8 cellular contexts compared by ENCODE assay signal in the genomic region with DNA sequence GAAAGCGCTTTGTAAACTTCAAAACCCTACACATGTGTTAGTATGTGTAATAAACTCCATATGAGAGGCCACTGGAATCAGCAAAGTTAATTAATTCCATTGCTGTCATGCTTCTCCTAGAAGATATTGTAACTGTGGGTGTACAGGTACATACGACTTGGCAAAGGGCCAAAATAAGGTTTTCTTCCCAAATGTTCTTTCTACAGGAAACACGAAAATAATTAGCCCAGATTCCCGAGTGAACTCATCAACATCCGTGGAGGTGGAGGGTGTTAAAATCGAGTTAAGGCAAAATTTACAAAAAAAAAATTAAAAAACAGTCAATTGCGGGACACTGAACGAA. TPM values are rescaled to one million over a fixed set of nuclear protein-coding genes. Genes with fewer than 3 reads are reported as not detected.
DNase-seq lines count a peak whose midpoint lies in the region; ATAC-seq and TF ChIP-seq lines count a peak whose summit lies in the region.

No MANE protein-coding gene starts in this region.

- TF ChIP-seq CTCF in HL-60 (IDR thresholded peaks at IDR 0.05; ENCODE audit: insufficient read depth, low read length), result no peak
- TF ChIP-seq CTCF in WTC11 (IDR thresholded peaks at IDR 0.05), result no peak
- no peak for TF ChIP-seq CTCF in sigmoid colon (IDR thresholded peaks at IDR 0.05)

- H3K9me3 Mint-ChIP-seq in WTC11, result no peaks in the 10 kb centered on the region

- H3K27me3 Mint-ChIP-seq in WTC11 (ENCODE audit: low read depth), result no peaks in the 10 kb centered on the region

- WGBS in sigmoid colon, 2 donors, result 3 to 8% methylated on average over 8 of the region's 8 CpGs

- no peak for TF ChIP-seq POLR2A in sigmoid colon (IDR thresholded peaks at IDR 0.05)

- ATAC-seq in WTC11 (no peak), left cardiac atrium (peak; percentile 14 to 17), GM19463 (IDR thresholded peaks at IDR 0.05; ENCODE audit: unreplicated experiment) (no peak)

- DNase-seq in NCI-H1092 treated with DMSO at 0.1 percent for 48 hours (lab: John Stamatoyannopoulos, UW) (peak; percentile 62), NCI-H1092 (lab: John Stamatoyannopoulos, UW) (no peak), HL-60 (ENCODE audit: low read depth in 1 of 2, low spot score in 1 of 2) (no peak), WTC11 (ENCODE audit: low spot score) (no peak), left cardiac atrium (no peak), sigmoid colon (no peak), HCEC 1CT (no peak)

- no peaks in the 10 kb centered on the region for H3K9me3 ChIP-seq in sigmoid colon

- H3K4me3 ChIP-seq in HL-60 (replicated peaks; ENCODE audit: insufficient read depth, low read length) (peak overlapping the region; percentile 90), sigmoid colon (peak overlapping the region; percentile 65 to 96 (median 88))

- H3K4me1 Mint-ChIP-seq in WTC11, result peaks cover 64% of the 10 kb centered on the region

- H3K27ac ChIP-seq in HL-60 (replicated peaks), result peak overlapping the region; percentile 96
- peak overlapping the region; percentile 74 to 87 (median 82) for H3K27ac ChIP-seq in sigmoid colon

- H3K36me3 ChIP-seq in sigmoid colon, result no peaks in the 10 kb centered on the region

- no peaks in the 10 kb centered on the region for H3K27me3 ChIP-seq in HL-60 (ENCODE audit: insufficient read depth, poor library complexity, severe bottlenecking)
- H3K27me3 ChIP-seq in sigmoid colon, result no peaks in the 10 kb centered on the region

- TF ChIP-seq EP300 in sigmoid colon (IDR thresholded peaks at IDR 0.05), result no peak

- H3K4me1 ChIP-seq in sigmoid colon, result peaks cover 0 to 12% (median 11%) of the 10 kb centered on the region in 4 donors

- H3K4me3 Mint-ChIP-seq in WTC11, result peak overlapping the region; percentile 94

- peak overlapping the region; percentile 98 for H3K27ac Mint-ChIP-seq in WTC11

- POLR2A ChIA-PET in WTC11 (lab: Charles Lee), result no interaction called here

- intact Hi-C loops in left cardiac atrium (cut with DNase I), result loop anchor here in 1 of 2 donors (10.0 kb wide), 1 partner anchor 196 kb away; the partner anchor contains the start of gene VRK2
- intact Hi-C loops in sigmoid colon (cut with DNase I), result no loop called here

- CTCF ChIA-PET in WTC11 (lab: Charles Lee), result interaction anchor here (1.1 to 1.2 kb wide), 2 partner anchors 208 to 481 kb away, joined by 5 to 6 read pairs; no protein-coding TSS in a partner anchor

- no peaks in the 10 kb centered on the region; the same call in 1 of the 2 replicates for H3K36me3 Mint-ChIP-seq in WTC11

TF ChIP-seq in WTC11, 78 proteins besides CTCF, POLR2A, EP300 and RAD21:
- TF ChIP-seq NR1H2 (CRISPR knock-in tag; IDR thresholded peaks at IDR 0.05) (no peak), ZBTB21 (CRISPR knock-in tag; IDR thresholded peaks at IDR 0.05; ENCODE audit: borderline replicate concordance) (no peak), CREM (CRISPR knock-in tag; IDR thresholded peaks at IDR 0.05) (no peak), IRF1 (CRISPR knock-in tag; IDR thresholded peaks at IDR 0.05) (no peak), SMAD3 (CRISPR knock-in tag; IDR thresholded peaks at IDR 0.05; ENCODE audit: borderline replicate concordance) (no peak), ETV6 (CRISPR knock-in tag; IDR thresholded peaks at IDR 0.05) (no peak)
- TF ChIP-seq, protein P1, sequence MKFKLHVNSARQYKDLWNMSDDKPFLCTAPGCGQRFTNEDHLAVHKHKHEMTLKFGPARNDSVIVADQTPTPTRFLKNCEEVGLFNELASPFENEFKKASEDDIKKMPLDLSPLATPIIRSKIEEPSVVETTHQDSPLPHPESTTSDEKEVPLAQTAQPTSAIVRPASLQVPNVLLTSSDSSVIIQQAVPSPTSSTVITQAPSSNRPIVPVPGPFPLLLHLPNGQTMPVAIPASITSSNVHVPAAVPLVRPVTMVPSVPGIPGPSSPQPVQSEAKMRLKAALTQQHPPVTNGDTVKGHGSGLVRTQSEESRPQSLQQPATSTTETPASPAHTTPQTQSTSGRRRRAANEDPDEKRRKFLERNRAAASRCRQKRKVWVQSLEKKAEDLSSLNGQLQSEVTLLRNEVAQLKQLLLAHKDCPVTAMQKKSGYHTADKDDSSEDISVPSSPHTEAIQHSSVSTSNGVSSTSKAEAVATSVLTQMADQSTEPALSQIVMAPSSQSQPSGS (CRISPR knock-in tag; IDR thresholded peaks at IDR 0.05; ENCODE audit: borderline replicate concordance, low read depth), result no peak
TF ChIP-seq in WTC11: peak in this region for 0.

RNA-seq across cellular contexts. Expression of gene FANCL, which starts 0.6 kb away (rescaled TPM):
- total RNA-seq in WTC11 (2021), result 38.8 to 44.4 TPM (median 41.5 TPM) in 3 replicates
- 10 to 100 TPM; 12.9 to 13.7 TPM for total RNA-seq in left cardiac atrium
- total RNA-seq in sigmoid colon, result 10 to 100 TPM; 11.9 to 38.3 (median 22.8) TPM
- 10 to 100 TPM in 1 of 3 donors, 1 to 10 TPM in 2; 7.2 to 14.5 (median 7.2) TPM for polyA plus RNA-seq in sigmoid colon

Comparison
In these comparisons a context has a peak if more than half of its experiments do, and no peak if none do; other contexts are left out.
1. ATAC-seq: peak in left cardiac atrium (2 of 2); none in WTC11 (single experiment) and GM19463 (single experiment).